ENCODE assay signal across 1 cellular context in genomic region chr1:15609631-15610030, GRCh38.
A peak's percentile ranks its signal among the peaks of the same experiment; 100 is the strongest.
TF ChIP-seq lines count a peak whose summit lies in the region.

No MANE protein-coding gene starts in this region.

TF ChIP-seq in K562, 482 proteins besides CTCF, POLR2A, EP300 and RAD21 (continued from another document):
- no peak for TF ChIP-seq ZNF318 (IDR thresholded peaks at IDR 0.05; ENCODE audit: borderline replicate concordance in 1 of 2, low read depth in 1 of 2)
- TF ChIP-seq ZBTB33 (CRISPR knock-in tag; IDR thresholded peaks at IDR 0.05) = 0 out of 2 replicates have a peak, but pooled peaks have one; percentile 51
